8 cellular contexts compared by ENCODE assay signal in the genomic region with DNA sequence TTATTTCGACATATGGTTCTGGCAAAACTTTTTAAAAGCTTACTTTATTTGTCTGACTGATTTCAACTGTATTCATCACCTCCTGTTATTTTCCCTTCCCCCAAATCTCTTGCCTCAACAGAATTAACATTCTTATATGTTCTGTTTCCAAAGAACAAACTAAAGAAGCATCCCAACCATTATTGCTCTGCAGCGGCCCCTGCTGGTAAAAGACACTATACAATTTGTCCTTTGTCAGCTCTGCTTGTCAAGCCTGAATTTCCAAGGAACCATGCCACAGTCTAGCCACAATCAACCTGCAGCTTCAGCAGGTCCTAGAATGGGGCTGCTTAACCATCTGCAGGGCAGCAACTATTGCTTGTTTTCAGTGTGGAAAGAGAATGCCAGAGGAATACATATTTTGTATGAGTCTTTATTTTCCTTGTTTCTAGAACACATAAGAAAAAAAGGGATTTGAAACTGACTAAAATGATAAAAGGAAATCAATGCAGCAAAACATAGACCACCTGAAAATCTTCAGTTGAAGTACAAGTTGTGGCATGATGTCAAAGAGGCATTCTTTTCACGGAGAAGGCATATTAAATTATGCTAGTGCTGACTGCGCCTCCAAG.
DNase-seq lines count a peak whose midpoint lies in the region; ATAC-seq, FAIRE-seq and TF ChIP-seq lines count a peak whose summit lies in the region.

No MANE protein-coding gene starts in this region.

- peaks cover 8% of the 10 kb centered on the region for H3K4me1 Mint-ChIP-seq in brain

- H3K36me3 Mint-ChIP-seq in brain = no peaks in the 10 kb centered on the region

- TF ChIP-seq POLR2A in H54 (IDR thresholded peaks at IDR 0.05; ENCODE audit: low read depth, low read length) (no peak), NB4 (IDR thresholded peaks at IDR 0.05; ENCODE audit: extremely low read depth, insufficient read length) (no peak)

- peak overlapping the region in 3 of 5 experiments; percentile 2 to 30 (median 22) for H3K27ac Mint-ChIP-seq in brain

- FAIRE-seq in H54 (lab: Jason Lieb, UNC) = no peak
- peak; percentile 92 for FAIRE-seq in islet of Langerhans (lab: Jason Lieb, UNC)

- no peak overlapping the region for H3K4me3 Mint-ChIP-seq in brain

- TF ChIP-seq CTCF in NB4 (IDR thresholded peaks at IDR 0.05; ENCODE audit: low read depth, low read length) = peak; percentile 82
- TF ChIP-seq CTCF in brain (conservative IDR thresholded peaks at IDR 0.05) = peak; percentile 69 to 81

- H3K9me3 Mint-ChIP-seq in brain = peaks cover 0 to 4% (median 0%) of the 10 kb centered on the region in 5 experiments

- no peak overlapping the region for H3K4me3 ChIP-seq in NB4 (ENCODE audit: low read depth, low read length)

- H3K27me3 Mint-ChIP-seq in brain = peaks cover 3% of the 10 kb centered on the region

- no peak for ATAC-seq in HG02571 (IDR thresholded peaks at IDR 0.05; ENCODE audit: unreplicated experiment)

- peak; percentile 58 for DNase-seq in GM03348 (ENCODE audit: low spot score)
- peak; percentile 4 for DNase-seq in H54 (ENCODE audit: insufficient read length, low spot score)
- peak; percentile 62 for DNase-seq in NB4 (ENCODE audit: low read depth)
- DNase-seq in T-helper 2 cell = peak in 3 of 5 experiments; percentile 6 to 40 (median 7)
- peak; percentile 49 for DNase-seq in stimulated activated CD4-positive, alpha-beta T cell treated with anti-CD3 and anti-CD28 coated beads, Interleukin-1b, Interleukin-23, amount 100 ng/mL, for 48 hours

Comparison
In these comparisons a context has a peak if more than half of its experiments do, and no peak if none do; other contexts are left out.
1. DNase-seq: peak in every context shown above with its lines; median percentile 62 in NB4; 58 in GM03348; 49 in stimulated activated CD4-positive, alpha-beta T cell treated with anti-CD3 and anti-CD28 coated beads, Interleukin-1b, Interleukin-23, amount 100 ng/mL, for 48 hours; 7 in T-helper 2 cell; 4 in H54.